Comparison of ENCODE assay signal across 24 cellular contexts in the genomic region with DNA sequence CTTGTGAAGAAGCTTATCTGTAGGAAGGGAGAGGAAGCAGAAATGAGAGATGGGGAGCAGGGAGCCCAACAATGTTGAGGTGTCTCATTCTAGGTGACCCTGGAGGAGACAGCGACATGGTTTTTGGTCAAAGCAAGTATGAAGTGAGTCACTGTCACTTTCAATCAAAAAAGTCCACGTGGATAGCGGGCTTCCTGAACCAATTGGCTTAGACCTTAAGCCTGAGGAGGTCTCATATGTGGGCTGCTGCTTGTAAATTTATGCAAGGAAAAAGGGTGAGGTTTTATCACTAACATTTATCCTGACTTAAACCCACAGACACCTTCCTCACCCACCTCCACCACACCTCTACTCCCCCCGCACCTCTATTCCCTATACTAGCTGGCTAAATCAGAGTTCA. TPM values are rescaled to one million over a fixed set of nuclear protein-coding genes. Genes with fewer than 3 reads are reported as not detected.
"Had no signal": no experiment of that assay in that cellular context is flagged by ENCODE, and none has a peak within 500 bp of the region (broad histone marks: within the 10 kb centered on the region; RNA-seq: fewer than 3 reads in every experiment).

No MANE protein-coding gene starts in this region.

- FAIRE-seq: HepG2, RCC 7860 had no signal

- ATAC-seq: HepG2 had no signal

- DNase-seq: IMR-90, Kasumi-1, MM.1S, NCI-H1092 treated with DMSO at 0.1 percent for 48 hours, NCI-H1436, NCI-H187, NCI-H2029, NCI-H2081 treated with DMSO at 0.1 percent for 48 hours, NCI-H2171, NCI-H226, NCI-H446, NCI-H510A, NCI-H524 treated with DMSO at 0.1 percent for 48 hours, NCI-H69, NCI-H774, Right ventricle myocardium superior, RPMI8226, SIG-M5 had no signal

- H3K27ac ChIP-seq: KMS-11, SJSA1, SK-N-MC had no signal

- H3K27me3 ChIP-seq: SJSA1 had no signal

- H3K9ac ChIP-seq: KMS-11 had no signal

- H3K9me3 ChIP-seq: SJSA1 had no signal

- H3K4me3 ChIP-seq: SJSA1, SK-N-MC had no signal

- H3K4me1 ChIP-seq: SJSA1 had no signal

- H3K4me2 ChIP-seq: KMS-11 had no signal

- H3K36me3 ChIP-seq: SJSA1 had no signal

RNA-seq across cellular contexts. Expression of gene CLDN11, which starts 22.7 kb away (rescaled TPM):
- total RNA-seq: HT1080 had no signal
